ENCODE assay signal across 1 cellular context in genomic region chr16:74951676-74952075, GRCh38.
TF ChIP-seq lines count a peak whose summit lies in the region.

No MANE protein-coding gene starts in this region.

TF ChIP-seq in K562, 482 proteins besides CTCF, POLR2A, EP300 and RAD21:
- no peak for TF ChIP-seq HNRNPL (IDR thresholded peaks at IDR 0.05; ENCODE audit: low read depth, low read length)
- TF ChIP-seq GTF2F1 (IDR thresholded peaks at IDR 0.05; ENCODE audit: low read depth, low read length), result no peak
- no peak for TF ChIP-seq XRCC5 (IDR thresholded peaks at IDR 0.05; ENCODE audit: low read depth, low read length)
- no peak for TF ChIP-seq MITF (IDR thresholded peaks at IDR 0.05)
